1 cellular context compared by ENCODE assay signal in the genomic region with DNA sequence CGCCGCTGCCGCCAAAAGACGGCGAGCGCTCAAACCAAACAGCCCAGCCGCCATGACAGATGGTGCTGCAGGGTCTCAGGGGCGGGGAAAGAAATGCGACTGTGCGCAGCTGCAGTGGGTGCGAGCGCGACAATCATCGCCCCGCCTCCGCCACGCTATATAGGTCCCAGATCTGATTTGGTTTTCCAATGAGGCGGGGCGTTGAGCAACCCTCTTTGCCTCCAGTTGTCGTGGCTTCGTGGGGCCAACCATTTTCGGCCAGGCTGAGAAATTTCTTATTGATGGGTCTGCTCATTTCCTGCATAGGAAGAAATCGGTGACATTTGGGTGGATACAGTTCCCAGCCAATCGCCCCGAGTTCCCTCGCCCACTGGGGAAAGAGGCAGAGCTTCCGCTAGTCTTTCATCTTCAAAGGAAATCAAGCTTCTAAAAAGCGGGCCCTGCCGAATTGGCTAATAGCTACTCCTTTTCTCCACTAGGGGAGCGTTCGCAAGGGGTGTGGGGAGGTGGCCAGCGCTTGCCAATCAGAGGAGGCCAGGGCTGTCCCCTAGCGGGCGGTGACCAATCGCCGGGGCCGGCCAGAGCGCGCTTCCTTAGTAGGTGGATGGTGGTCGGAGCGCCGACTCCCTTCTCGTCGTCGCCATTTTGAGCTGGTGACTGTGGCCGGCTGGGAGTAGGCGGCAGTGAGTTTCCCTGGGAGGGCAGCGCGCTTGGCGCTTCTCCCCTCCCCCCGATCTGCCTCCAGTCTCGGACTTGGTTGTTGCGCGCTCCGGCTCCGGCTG.
TF ChIP-seq lines count a peak whose summit lies in the region.

NDUFB11 (minus strand) TSS at position 77 of the 782 bp plus-strand sequence; CDS start at position 54, 23 bp downstream.
A gene with protein sequence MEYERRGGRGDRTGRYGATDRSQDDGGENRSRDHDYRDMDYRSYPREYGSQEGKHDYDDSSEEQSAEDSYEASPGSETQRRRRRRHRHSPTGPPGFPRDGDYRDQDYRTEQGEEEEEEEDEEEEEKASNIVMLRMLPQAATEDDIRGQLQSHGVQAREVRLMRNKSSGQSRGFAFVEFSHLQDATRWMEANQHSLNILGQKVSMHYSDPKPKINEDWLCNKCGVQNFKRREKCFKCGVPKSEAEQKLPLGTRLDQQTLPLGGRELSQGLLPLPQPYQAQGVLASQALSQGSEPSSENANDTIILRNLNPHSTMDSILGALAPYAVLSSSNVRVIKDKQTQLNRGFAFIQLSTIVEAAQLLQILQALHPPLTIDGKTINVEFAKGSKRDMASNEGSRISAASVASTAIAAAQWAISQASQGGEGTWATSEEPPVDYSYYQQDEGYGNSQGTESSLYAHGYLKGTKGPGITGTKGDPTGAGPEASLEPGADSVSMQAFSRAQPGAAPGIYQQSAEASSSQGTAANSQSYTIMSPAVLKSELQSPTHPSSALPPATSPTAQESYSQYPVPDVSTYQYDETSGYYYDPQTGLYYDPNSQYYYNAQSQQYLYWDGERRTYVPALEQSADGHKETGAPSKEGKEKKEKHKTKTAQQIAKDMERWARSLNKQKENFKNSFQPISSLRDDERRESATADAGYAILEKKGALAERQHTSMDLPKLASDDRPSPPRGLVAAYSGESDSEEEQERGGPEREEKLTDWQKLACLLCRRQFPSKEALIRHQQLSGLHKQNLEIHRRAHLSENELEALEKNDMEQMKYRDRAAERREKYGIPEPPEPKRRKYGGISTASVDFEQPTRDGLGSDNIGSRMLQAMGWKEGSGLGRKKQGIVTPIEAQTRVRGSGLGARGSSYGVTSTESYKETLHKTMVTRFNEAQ (plus strand): TSS at position 596 of the 782 bp plus-strand sequence. CDS start 2,261 bp downstream, outside the sequence.

TF ChIP-seq in K562, 482 proteins besides CTCF, POLR2A, EP300 and RAD21 (continued from another document):
- TF ChIP-seq, protein P1, sequence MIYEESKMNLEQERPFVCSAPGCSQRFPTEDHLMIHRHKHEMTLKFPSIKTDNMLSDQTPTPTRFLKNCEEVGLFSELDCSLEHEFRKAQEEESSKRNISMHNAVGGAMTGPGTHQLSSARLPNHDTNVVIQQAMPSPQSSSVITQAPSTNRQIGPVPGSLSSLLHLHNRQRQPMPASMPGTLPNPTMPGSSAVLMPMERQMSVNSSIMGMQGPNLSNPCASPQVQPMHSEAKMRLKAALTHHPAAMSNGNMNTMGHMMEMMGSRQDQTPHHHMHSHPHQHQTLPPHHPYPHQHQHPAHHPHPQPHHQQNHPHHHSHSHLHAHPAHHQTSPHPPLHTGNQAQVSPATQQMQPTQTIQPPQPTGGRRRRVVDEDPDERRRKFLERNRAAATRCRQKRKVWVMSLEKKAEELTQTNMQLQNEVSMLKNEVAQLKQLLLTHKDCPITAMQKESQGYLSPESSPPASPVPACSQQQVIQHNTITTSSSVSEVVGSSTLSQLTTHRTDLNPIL (CRISPR knock-in tag; IDR thresholded peaks at IDR 0.05): no peak
- TF ChIP-seq PURB (CRISPR knock-in tag; IDR thresholded peaks at IDR 0.05; ENCODE audit: low read depth): no peak
- TF ChIP-seq SRSF9 (IDR thresholded peaks at IDR 0.05; ENCODE audit: borderline replicate concordance, low read depth, low read length): no peak
- TF ChIP-seq TCF7L2 (IDR thresholded peaks at IDR 0.05; ENCODE audit: low read depth, low read length): no peak
- TF ChIP-seq MAZ (CRISPR knock-in tag; conservative IDR thresholded peaks at IDR 0.05 in 1 of 2, IDR thresholded peaks at IDR 0.05 in 1 of 2): peak in 1 of 2 experiments; percentile 44; a peak in 2 of 4 replicates
- no peak for TF ChIP-seq ZNF717 (CRISPR knock-in tag; IDR thresholded peaks at IDR 0.05)
- TF ChIP-seq HDAC2 (IDR thresholded peaks at IDR 0.05): no peak
- TF ChIP-seq MYNN (IDR thresholded peaks at IDR 0.05): no peak
- no peak for TF ChIP-seq MYNN (CRISPR knock-in tag; IDR thresholded peaks at IDR 0.05)
- TF ChIP-seq SPI1 (IDR thresholded peaks at IDR 0.05; ENCODE audit: borderline replicate concordance, low read depth, low read length): no peak
- TF ChIP-seq SREBF2 (CRISPR knock-in tag; IDR thresholded peaks at IDR 0.05): no peak
- TF ChIP-seq MCM7 (IDR thresholded peaks at IDR 0.05): no peak
- peak; percentile 29 to 49; a peak in 2 of 4 replicates for TF ChIP-seq SIN3A (IDR thresholded peaks at IDR 0.05; ENCODE audit: borderline replicate concordance in 2 of 2, control insufficient read depth in 1 of 2, low read depth in 2 of 2, low read length in 2 of 2)
- TF ChIP-seq TFAP4 (CRISPR knock-in tag; IDR thresholded peaks at IDR 0.05; ENCODE audit: borderline replicate concordance): peak; percentile 61; the same call in 1 of the 2 replicates
- TF ChIP-seq, protein P2, sequence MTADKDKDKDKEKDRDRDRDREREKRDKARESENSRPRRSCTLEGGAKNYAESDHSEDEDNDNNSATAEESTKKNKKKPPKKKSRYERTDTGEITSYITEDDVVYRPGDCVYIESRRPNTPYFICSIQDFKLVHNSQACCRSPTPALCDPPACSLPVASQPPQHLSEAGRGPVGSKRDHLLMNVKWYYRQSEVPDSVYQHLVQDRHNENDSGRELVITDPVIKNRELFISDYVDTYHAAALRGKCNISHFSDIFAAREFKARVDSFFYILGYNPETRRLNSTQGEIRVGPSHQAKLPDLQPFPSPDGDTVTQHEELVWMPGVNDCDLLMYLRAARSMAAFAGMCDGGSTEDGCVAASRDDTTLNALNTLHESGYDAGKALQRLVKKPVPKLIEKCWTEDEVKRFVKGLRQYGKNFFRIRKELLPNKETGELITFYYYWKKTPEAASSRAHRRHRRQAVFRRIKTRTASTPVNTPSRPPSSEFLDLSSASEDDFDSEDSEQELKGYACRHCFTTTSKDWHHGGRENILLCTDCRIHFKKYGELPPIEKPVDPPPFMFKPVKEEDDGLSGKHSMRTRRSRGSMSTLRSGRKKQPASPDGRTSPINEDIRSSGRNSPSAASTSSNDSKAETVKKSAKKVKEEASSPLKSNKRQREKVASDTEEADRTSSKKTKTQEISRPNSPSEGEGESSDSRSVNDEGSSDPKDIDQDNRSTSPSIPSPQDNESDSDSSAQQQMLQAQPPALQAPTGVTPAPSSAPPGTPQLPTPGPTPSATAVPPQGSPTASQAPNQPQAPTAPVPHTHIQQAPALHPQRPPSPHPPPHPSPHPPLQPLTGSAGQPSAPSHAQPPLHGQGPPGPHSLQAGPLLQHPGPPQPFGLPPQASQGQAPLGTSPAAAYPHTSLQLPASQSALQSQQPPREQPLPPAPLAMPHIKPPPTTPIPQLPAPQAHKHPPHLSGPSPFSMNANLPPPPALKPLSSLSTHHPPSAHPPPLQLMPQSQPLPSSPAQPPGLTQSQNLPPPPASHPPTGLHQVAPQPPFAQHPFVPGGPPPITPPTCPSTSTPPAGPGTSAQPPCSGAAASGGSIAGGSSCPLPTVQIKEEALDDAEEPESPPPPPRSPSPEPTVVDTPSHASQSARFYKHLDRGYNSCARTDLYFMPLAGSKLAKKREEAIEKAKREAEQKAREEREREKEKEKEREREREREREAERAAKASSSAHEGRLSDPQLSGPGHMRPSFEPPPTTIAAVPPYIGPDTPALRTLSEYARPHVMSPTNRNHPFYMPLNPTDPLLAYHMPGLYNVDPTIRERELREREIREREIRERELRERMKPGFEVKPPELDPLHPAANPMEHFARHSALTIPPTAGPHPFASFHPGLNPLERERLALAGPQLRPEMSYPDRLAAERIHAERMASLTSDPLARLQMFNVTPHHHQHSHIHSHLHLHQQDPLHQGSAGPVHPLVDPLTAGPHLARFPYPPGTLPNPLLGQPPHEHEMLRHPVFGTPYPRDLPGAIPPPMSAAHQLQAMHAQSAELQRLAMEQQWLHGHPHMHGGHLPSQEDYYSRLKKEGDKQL (CRISPR knock-in tag; IDR thresholded peaks at IDR 0.05; ENCODE audit: borderline replicate concordance): no peak
- peak; percentile 91 for TF ChIP-seq CTCFL (IDR thresholded peaks at IDR 0.05; ENCODE audit: borderline replicate concordance, insufficient read depth, low read depth, low read length, poor library complexity, severe bottlenecking)
- peak; percentile 43 for TF ChIP-seq KAT2B (IDR thresholded peaks at IDR 0.05; ENCODE audit: low read depth, low read length)
- TF ChIP-seq ZNF75A (CRISPR knock-in tag; IDR thresholded peaks at IDR 0.05): no peak
- TF ChIP-seq CBFA2T3 (IDR thresholded peaks at IDR 0.05): no peak
- TF ChIP-seq HMG20B (CRISPR knock-in tag; IDR thresholded peaks at IDR 0.05): no peak
- TF ChIP-seq GABPA (tag; conservative IDR thresholded peaks at IDR 0.05; ENCODE audit: low read depth): peak; percentile 58; the same call in 1 of the 2 replicates
- no peak for TF ChIP-seq EWSR1 (IDR thresholded peaks at IDR 0.05; ENCODE audit: borderline replicate concordance, low read depth, partially characterized antibody)
- 0 out of 4 replicates have a peak, but pooled peaks of 1 of the 2 experiments have one; percentile 45 for TF ChIP-seq TEAD1 (CRISPR knock-in tag; IDR thresholded peaks at IDR 0.05)
- peak; percentile 77 for TF ChIP-seq ZFX (CRISPR knock-in tag; IDR thresholded peaks at IDR 0.05)
